8 cellular contexts compared by ENCODE assay signal in the genomic region with DNA sequence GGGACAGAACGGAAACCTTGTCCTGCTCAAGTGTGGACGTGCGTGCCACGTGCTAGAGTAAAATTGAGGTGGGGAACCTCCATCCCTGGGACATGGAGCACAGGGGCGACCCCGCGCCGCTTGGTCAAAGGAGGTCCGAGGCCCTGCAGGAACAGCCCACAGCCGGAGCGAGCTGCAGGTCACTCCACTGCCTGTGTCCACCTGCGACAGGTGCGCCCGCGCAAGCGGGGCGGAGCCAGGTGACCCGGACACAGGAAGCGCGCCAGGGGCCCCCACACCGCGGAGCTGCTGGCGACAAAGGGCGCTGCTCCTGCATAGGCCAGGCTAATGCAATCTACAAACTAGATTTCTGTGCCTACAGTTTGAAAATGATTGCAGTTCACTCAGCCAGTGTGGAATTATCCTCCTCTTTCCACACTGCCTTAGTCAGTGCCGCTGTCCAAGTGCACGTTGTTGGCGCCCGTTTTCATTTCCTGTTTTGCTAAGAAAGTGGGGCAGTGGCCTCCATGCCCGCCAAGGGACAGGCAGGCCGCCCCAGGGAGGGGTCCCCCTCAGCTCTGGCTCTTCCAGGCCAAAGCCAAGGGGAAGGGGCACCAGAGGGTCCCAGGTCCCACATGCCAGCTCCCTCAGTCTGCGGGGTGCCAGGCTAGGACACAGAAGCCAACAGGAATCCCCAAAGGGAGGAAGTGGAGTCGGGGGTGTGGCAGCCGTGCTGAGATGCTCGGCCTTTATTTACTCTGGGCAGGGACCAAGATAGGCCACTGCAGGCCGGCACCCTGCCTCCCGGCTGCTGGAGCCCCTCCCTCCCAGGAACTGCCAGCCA. TPM values are rescaled to one million over a fixed set of nuclear protein-coding genes. Genes with fewer than 3 reads are reported as not detected.
A peak's percentile ranks its signal among the peaks of the same experiment; 100 is the strongest.
DNase-seq lines count a peak whose midpoint lies in the region; ATAC-seq and TF ChIP-seq lines count a peak whose summit lies in the region.

No MANE protein-coding gene starts in this region.

- H3K27ac Mint-ChIP-seq in activated naive CD8-positive, alpha-beta T cell treated with anti-CD3 and anti-CD28 coated beads, Interleukin-2, amount 50 U/mL, for 24 hours: peak overlapping the region; percentile 79

- H3K9me3 ChIP-seq in gastrocnemius medialis: no peaks in the 10 kb centered on the region
- H3K9me3 ChIP-seq in HAP-1: no peaks in the 10 kb centered on the region

- TF ChIP-seq CTCF in gastrocnemius medialis (IDR thresholded peaks at IDR 0.05 in 4 of 5, conservative IDR thresholded peaks at IDR 0.05 in 1 of 5) (no peak), GM13976 (IDR thresholded peaks at IDR 0.05; ENCODE audit: borderline replicate concordance, control extremely low read depth, extremely low read depth, insufficient read depth, missing control alignments) (no peak)

- intact Hi-C loops in gastrocnemius medialis (cut with DNase I; ENCODE audit: low total_unique reads): no loop called here

- H3K9me3 Mint-ChIP-seq in activated naive CD8-positive, alpha-beta T cell treated with anti-CD3 and anti-CD28 coated beads, Interleukin-2, amount 50 U/mL, for 24 hours: no peaks in the 10 kb centered on the region

- H3K36me3 ChIP-seq in gastrocnemius medialis (peaks cover 0 to 26% of the 10 kb centered on the region in 2 donors), HAP-1 (replicated peaks) (peaks cover 29% of the 10 kb centered on the region)

- H3K4me3 ChIP-seq in gastrocnemius medialis (peak overlapping the region; percentile 18 to 37 (median 35)), HAP-1 (no peak overlapping the region)

- H3K27me3 ChIP-seq in gastrocnemius medialis: no peaks in the 10 kb centered on the region
- H3K27me3 ChIP-seq in HAP-1 (ENCODE audit: low read depth): no peaks in the 10 kb centered on the region

- DNase-seq in NCI-H510A (lab: John Stamatoyannopoulos, UW): peak; percentile 92
- peak; percentile 26 for DNase-seq in activated naive CD8-positive, alpha-beta T cell treated with anti-CD3 and anti-CD28 coated beads, Interleukin-2, amount 50 U/mL, for 24 hours
- peak; percentile 76 for DNase-seq in hepatic stellate cell (ENCODE audit: low spot score)
- DNase-seq in gastrocnemius medialis: peak; percentile 43 to 61
- no peak for DNase-seq in GM13976 (ENCODE audit: low spot score)
- DNase-seq in DMS79 treated with DMSO at 0.1 percent for 48 hours (lab: John Stamatoyannopoulos, UW): no peak
- DNase-seq in HAP-1 (ENCODE audit: low spot score in 2 of 2): no peak

- peak overlapping the region; percentile 65 to 99 (median 80) for H3K27ac ChIP-seq in gastrocnemius medialis

- ATAC-seq in GM18505 (IDR thresholded peaks at IDR 0.05; ENCODE audit: unreplicated experiment) (no peak), gastrocnemius medialis (peak; percentile 22 to 26)
- peak; percentile 1 for ATAC-seq in activated naive CD8-positive, alpha-beta T cell treated with anti-CD3 and anti-CD28 coated beads, Interleukin-2, amount 50 U/mL, for 24 hours

- H3K4me1 Mint-ChIP-seq in activated naive CD8-positive, alpha-beta T cell treated with anti-CD3 and anti-CD28 coated beads, Interleukin-2, amount 50 U/mL, for 24 hours: peaks cover 50% of the 10 kb centered on the region

- H3K4me1 ChIP-seq in gastrocnemius medialis (peaks cover 22 to 32% of the 10 kb centered on the region in 2 donors), HAP-1 (peaks cover 23% of the 10 kb centered on the region)

- peaks cover 1% of the 10 kb centered on the region for H3K27me3 Mint-ChIP-seq in activated naive CD8-positive, alpha-beta T cell treated with anti-CD3 and anti-CD28 coated beads, Interleukin-2, amount 50 U/mL, for 24 hours

- H3K4me3 Mint-ChIP-seq in activated naive CD8-positive, alpha-beta T cell treated with anti-CD3 and anti-CD28 coated beads, Interleukin-2, amount 50 U/mL, for 24 hours: peak overlapping the region; percentile 29

- H3K36me3 Mint-ChIP-seq in activated naive CD8-positive, alpha-beta T cell treated with anti-CD3 and anti-CD28 coated beads, Interleukin-2, amount 50 U/mL, for 24 hours (ENCODE audit: low read depth): peaks cover 23% of the 10 kb centered on the region

- in situ Hi-C loops in gastrocnemius medialis (cut with MboI; ENCODE audit: low sequenced_read_pairs in 4 of 4): loop anchor here in 1 of 4 donors (10.0 kb wide), 1 partner anchor 102 kb away; no protein-coding TSS in a partner anchor
- in situ Hi-C loops in GM13976 (cut with MboI; ENCODE audit: low sequenced_read_pairs, unreplicated experiment): loop anchor here (10.0 kb wide), 1 partner anchor 122 kb away; no protein-coding TSS in a partner anchor
- in situ Hi-C loops in HAP-1 (cut with MboI; ENCODE audit: low sequenced_read_pairs): loop anchor here (10.0 kb wide), 1 partner anchor 122 kb away; no protein-coding TSS in a partner anchor

- TF ChIP-seq POLR2A in GM18505 (IDR thresholded peaks at IDR 0.05; ENCODE audit: borderline replicate concordance, extremely low read depth, insufficient read depth, insufficient read length) (peak; percentile 38), gastrocnemius medialis (IDR thresholded peaks at IDR 0.05) (no peak)

RNA-seq across cellular contexts. Expression of a gene that starts 4.3 kb away (rescaled TPM):
- total RNA-seq in gastrocnemius medialis: 10 to 100 TPM; 20.1 to 33.1 (median 32.5) TPM

RNA-seq across cellular contexts. Expression of a gene that starts 58.5 kb away (rescaled TPM):
- 10 to 100 TPM in 3 of 4 donors, 1 to 10 TPM in 1; 9.0 to 14.6 (median 11.6) TPM for total RNA-seq in gastrocnemius medialis

Comparison
In these comparisons a context has a peak if more than half of its experiments do, and no peak if none do; other contexts are left out.
1. DNase-seq: peak in NCI-H510A (single experiment), activated naive CD8-positive, alpha-beta T cell treated with anti-CD3 and anti-CD28 coated beads, Interleukin-2, amount 50 U/mL, for 24 hours (single experiment), hepatic stellate cell (single experiment) and gastrocnemius medialis (2 of 2); none in GM13976 (single experiment), DMS79 treated with DMSO at 0.1 percent for 48 hours (single experiment) and HAP-1 (0 of 2).